ENCODE assay signal across 8 cellular contexts in genomic region chr1:20634065-20634593, GRCh38. TPM values are rescaled to one million over a fixed set of nuclear protein-coding genes. Genes with fewer than 3 reads are reported as not detected.
A peak's percentile ranks its signal among the peaks of the same experiment; 100 is the strongest.
DNase-seq lines count a peak whose midpoint lies in the region; ATAC-seq and TF ChIP-seq lines count a peak whose summit lies in the region.

No MANE protein-coding gene starts in this region.

- peaks cover 11% of the 10 kb centered on the region for H3K36me3 Mint-ChIP-seq in MCF 10A (ENCODE audit: insufficient read depth, unreplicated experiment)

- in situ Hi-C loops in Caki2 (cut with HindIII; ENCODE audit: low pct_unique_long_range_greater_than_20kb, low sequenced_read_pairs): no loop called here

- H3K27ac Mint-ChIP-seq in MCF 10A (ENCODE audit: low read depth, unreplicated experiment): peak overlapping the region; percentile 69

- no peaks in the 10 kb centered on the region for H3K27me3 Mint-ChIP-seq in MCF 10A (ENCODE audit: insufficient read depth, unreplicated experiment)

- peak; percentile 3 for ATAC-seq in mucosa of descending colon
- no peak for ATAC-seq in GM18870 (IDR thresholded peaks at IDR 0.05; ENCODE audit: unreplicated experiment)
- ATAC-seq in GM19324 (IDR thresholded peaks at IDR 0.05; ENCODE audit: low FRiP score, unreplicated experiment): no peak

- peaks cover 12% of the 10 kb centered on the region for H3K4me1 Mint-ChIP-seq in MCF 10A (ENCODE audit: insufficient read depth, unreplicated experiment)

- H3K4me3 ChIP-seq in MG63: peak overlapping the region; percentile 72
- H3K4me3 ChIP-seq in mucosa of descending colon: peak overlapping the region; percentile 97

- BruUV-seq in MCF 10A (replicated peaks; lab: Mats Ljungman, UMichigan): TSS peak; percentile 57

- H3K27me3 ChIP-seq in MG63: no peaks in the 10 kb centered on the region

- peak; percentile 42 for DNase-seq in Caki2 (ENCODE audit: low read depth)
- DNase-seq in MG63: no peak
- no peak for DNase-seq in MCF 10A (ENCODE audit: unreplicated experiment)
- DNase-seq in mucosa of descending colon: peak in 1 of 3 donors; percentile 21
- DNase-seq in COR-L47 (lab: John Stamatoyannopoulos, UW): no peak
- no peak for DNase-seq in globus pallidus (ENCODE audit: low spot score)

- H3K4me3 Mint-ChIP-seq in MCF 10A (ENCODE audit: unreplicated experiment): peak overlapping the region; percentile 77

- intact Hi-C loops in MCF 10A (cut with micrococcal nuclease) (loop anchor here (10.0 kb wide), 1 partner anchor 419 kb away; no protein-coding TSS in a partner anchor), mucosa of descending colon (cut with DNase I, micrococcal nuclease) (loop anchor here in 1 of 2 donors (5.0 to 10.0 kb wide), 2 partner anchors 59 to 112 kb away; no protein-coding TSS in a partner anchor)

- H3K9me3 ChIP-seq in MG63: peaks cover 6% of the 10 kb centered on the region
- H3K9me3 ChIP-seq in mucosa of descending colon: no peaks in the 10 kb centered on the region

- POLR2A ChIA-PET in MCF 10A (lab: Yijun Ruan, JAX): interaction anchor here (0.6 to 3.2 kb wide), 27 partner anchors 9 to 1680 kb away, joined by 3 to 41 read pairs (median 4); partner anchors contain the start of genes CAMK2N1, DDOST, KIF17 and MUL1

- H3K9me3 Mint-ChIP-seq in MCF 10A (ENCODE audit: unreplicated experiment): no peaks in the 10 kb centered on the region

- peaks cover 14% of the 10 kb centered on the region for H3K4me1 ChIP-seq in mucosa of descending colon (ENCODE audit: low read depth)

- CTCF ChIA-PET in MCF 10A (lab: Yijun Ruan, JAX): interaction anchor here (0.6 to 7.6 kb wide), 16 partner anchors 9 to 700 kb away, joined by 3 to 55 read pairs (median 4); no protein-coding TSS in a partner anchor

- TF ChIP-seq CTCF in MCF 10A (IDR thresholded peaks at IDR 0.05; ENCODE audit: unreplicated experiment) (no peak), mucosa of descending colon (IDR thresholded peaks at IDR 0.05) (no peak)

- H3K36me3 ChIP-seq in MG63: peaks cover 2% of the 10 kb centered on the region
- H3K36me3 ChIP-seq in mucosa of descending colon (ENCODE audit: low read depth): no peaks in the 10 kb centered on the region

RNA-seq across cellular contexts. Expression of gene PINK1, which starts 0.9 kb away (rescaled TPM):
- total RNA-seq in Caki2 (2014; rRNA removed; shearing (Covaris generic); ENCODE audit: low replicate concordance): 34.5 and 34.6 TPM in 2 replicates
- total RNA-seq in MG63 (2014; rRNA removed; shearing (Covaris generic); ENCODE audit: low replicate concordance): 73.3 and 84.0 TPM in 2 replicates
- total RNA-seq in MCF 10A (2022) (20.9 and 26.1 TPM in 2 replicates), mucosa of descending colon (100 to 1,000 TPM in 2 of 3 donors, 10 to 100 TPM in 1; 75.4 to 141 (median 111) TPM)

RNA-seq across cellular contexts. Expression of gene DDOST, which starts 27.0 kb away (rescaled TPM):
- total RNA-seq in Caki2 (2014; rRNA removed; shearing (Covaris generic); ENCODE audit: low replicate concordance): 418 and 467 TPM in 2 replicates
- total RNA-seq in MG63 (2014; rRNA removed; shearing (Covaris generic); ENCODE audit: low replicate concordance): 307 and 434 TPM in 2 replicates
- 292 and 397 TPM in 2 replicates for total RNA-seq in MCF 10A (2022)
- total RNA-seq in mucosa of descending colon: 100 to 1,000 TPM; 103 to 263 (median 159) TPM

RNA-seq across cellular contexts. Expression of gene CDA, which starts 45.2 kb away (rescaled TPM):
- total RNA-seq in Caki2 (2014; rRNA removed; shearing (Covaris generic); ENCODE audit: low replicate concordance): 0.95 TPM in 1 of 2 replicates, not detected in the other
- not detected in 2 replicates for total RNA-seq in MG63 (2014; rRNA removed; shearing (Covaris generic); ENCODE audit: low replicate concordance)
- total RNA-seq in MCF 10A (2022) (not detected in 2 replicates), mucosa of descending colon (10 to 100 TPM; 33.9 to 63.8 (median 60.9) TPM)

Comparison
In these comparisons a context has a peak if more than half of its experiments do, and no peak if none do; other contexts are left out.
1. RNA of gene CDA, which starts 45.2 kb away (total RNA-seq): 33.9 to 63.8 TPM in mucosa of descending colon; 0.95 TPM in Caki2, not detected in MCF 10A and not detected in MG63; every median in the first group is over 10 times any median in the second.